In the genomic region with DNA sequence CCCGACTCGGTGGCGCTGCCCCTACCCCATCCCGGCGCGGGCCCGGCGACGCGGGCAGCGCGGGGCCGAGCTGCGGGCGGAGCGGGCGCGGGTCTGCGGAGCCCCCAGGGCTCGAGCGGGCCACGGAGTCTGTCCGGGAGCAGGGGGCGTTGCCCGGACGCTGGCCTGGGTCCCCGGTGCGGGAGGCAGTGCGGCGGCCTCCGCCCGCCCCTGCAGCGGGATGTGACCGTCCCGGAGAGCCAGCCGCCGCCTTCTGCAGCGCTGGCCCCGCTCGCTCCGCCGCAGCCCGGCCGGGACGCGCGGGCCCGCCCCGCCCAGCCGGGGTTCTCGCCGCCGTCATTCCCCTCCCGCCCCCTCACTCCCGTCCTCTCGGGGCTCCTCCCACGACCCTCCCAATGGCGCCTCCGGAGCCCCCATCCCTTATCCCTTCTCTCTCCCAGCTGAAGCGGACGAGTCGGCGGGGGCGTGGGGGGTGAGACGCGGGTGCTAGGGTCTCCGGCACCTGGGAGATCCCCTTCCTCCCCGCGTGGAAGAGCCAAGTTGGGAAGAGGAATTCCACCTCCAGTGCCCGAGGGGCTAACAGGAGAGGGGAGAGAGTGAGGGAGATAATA, we compare ENCODE assay signal across 8 cellular contexts. TPM values are rescaled to one million over a fixed set of nuclear protein-coding genes. Genes with fewer than 3 reads are reported as not detected.
DNase-seq lines count a peak whose midpoint lies in the region; ATAC-seq, FAIRE-seq and TF ChIP-seq lines count a peak whose summit lies in the region.

A gene with protein sequence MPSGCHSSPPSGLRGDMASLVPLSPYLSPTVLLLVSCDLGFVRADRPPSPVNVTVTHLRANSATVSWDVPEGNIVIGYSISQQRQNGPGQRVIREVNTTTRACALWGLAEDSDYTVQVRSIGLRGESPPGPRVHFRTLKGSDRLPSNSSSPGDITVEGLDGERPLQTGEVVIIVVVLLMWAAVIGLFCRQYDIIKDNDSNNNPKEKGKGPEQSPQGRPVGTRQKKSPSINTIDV (minus strand): TSS at position 257 of the 611 bp plus-strand sequence. CDS start 521 bp downstream, outside the sequence.

- BruUV-seq in Caco-2 (replicated peaks; lab: Mats Ljungman, UMichigan): no TSS peak

- H3K4me3 Mint-ChIP-seq in Caco-2 (ENCODE audit: unreplicated experiment): peak within 1 kb of the TSS; percentile 88

- H3K27ac ChIP-seq in kidney (ENCODE audit: low read depth in 2 of 2, low read length in 2 of 2): no peak within 1 kb of the TSS

- FAIRE-seq in kidney (lab: Jason Lieb, UNC): no peak

- no peak for ATAC-seq in GM19467 (IDR thresholded peaks at IDR 0.05; ENCODE audit: unreplicated experiment)

- H3K4me1 ChIP-seq in Caco-2: peaks cover 27% of the 10 kb centered on the region; the same call in 1 of the 2 replicates
- H3K4me1 ChIP-seq in NT2/D1 (ENCODE audit: insufficient read depth, insufficient read length): peaks cover 7% of the 10 kb centered on the region
- H3K4me1 ChIP-seq in kidney (ENCODE audit: control insufficient read depth in 1 of 2, insufficient read depth in 1 of 2, low read depth in 1 of 2, low read length in 2 of 2): peaks cover 2 to 5% of the 10 kb centered on the region in 2 donors

- peak within 1 kb of the TSS; percentile 68 for H3K4me3 ChIP-seq in Caco-2 (ENCODE audit: low read depth, low read length)
- H3K4me3 ChIP-seq in NT2/D1 (ENCODE audit: insufficient read length, low read depth): peak within 1 kb of the TSS; percentile 53
- peak within 1 kb of the TSS; percentile 53 to 58 for H3K4me3 ChIP-seq in kidney (ENCODE audit: low read length in 2 of 2)

- H3K36me3 Mint-ChIP-seq in Caco-2 (ENCODE audit: insufficient read depth, unreplicated experiment): no peaks in the 10 kb centered on the region

- POLR2A ChIA-PET in Caco-2 (lab: Charles Lee): no interaction called here

- CTCF ChIA-PET in Caco-2 (lab: Charles Lee): no interaction called here

- peaks cover 6% of the 10 kb centered on the region for H3K27me3 Mint-ChIP-seq in Caco-2 (ENCODE audit: insufficient read depth, unreplicated experiment)

- TF ChIP-seq CTCF in Caco-2 (IDR thresholded peaks at IDR 0.05; ENCODE audit: insufficient read depth in 1 of 2, low read depth in 1 of 2, low read length in 1 of 2, severe bottlenecking in 1 of 2, unreplicated experiment in 1 of 2): no peak
- no peak for TF ChIP-seq CTCF in kidney (IDR thresholded peaks at IDR 0.05; ENCODE audit: borderline replicate concordance, extremely low read depth, insufficient read depth)

- H3K27ac Mint-ChIP-seq in Caco-2 (ENCODE audit: unreplicated experiment): peak within 1 kb of the TSS; percentile 14

- peaks cover 10% of the 10 kb centered on the region for H3K4me1 Mint-ChIP-seq in Caco-2 (ENCODE audit: low read depth, unreplicated experiment)

- no peaks in the 10 kb centered on the region for H3K9me3 Mint-ChIP-seq in Caco-2 (ENCODE audit: unreplicated experiment)

- DNase-seq in Caco-2: peak in 1 of 2 experiments; percentile 60
- no peak for DNase-seq in NT2/D1 (ENCODE audit: low read depth, low spot score)
- peak; percentile 68 for DNase-seq in cerebellum (ENCODE audit: low spot score)
- peak; percentile 76 for DNase-seq in kidney
- peak; percentile 29 for DNase-seq in stimulated activated CD8-positive, alpha-beta memory T cell treated with anti-CD3 and anti-CD28 coated beads, Interleukin-4, amount 100 ng/mL, for 48 hours
- no peak for DNase-seq in T1000 (lab: John Stamatoyannopoulos, UW)
- DNase-seq in NCI-H774 (lab: John Stamatoyannopoulos, UW): no peak

- no peaks in the 10 kb centered on the region for H3K27me3 ChIP-seq in Caco-2 (replicated peaks; ENCODE audit: control insufficient read depth, insufficient read depth, low read length)
- peaks cover 36% of the 10 kb centered on the region for H3K27me3 ChIP-seq in NT2/D1 (ENCODE audit: insufficient read depth, insufficient read length)

- H3K9me3 ChIP-seq in Caco-2 (no peaks in the 10 kb centered on the region), NT2/D1 (ENCODE audit: insufficient read depth, low read length) (no peaks in the 10 kb centered on the region), kidney (ENCODE audit: control insufficient read depth in 1 of 2, low read length in 2 of 2) (no peaks in the 10 kb centered on the region)

- H3K36me3 ChIP-seq in Caco-2 (ENCODE audit: control insufficient read depth, insufficient read depth, low read length): no peaks in the 10 kb centered on the region
- no peaks in the 10 kb centered on the region for H3K36me3 ChIP-seq in NT2/D1 (ENCODE audit: insufficient read depth, insufficient read length, low read length)
- no peaks in the 10 kb centered on the region for H3K36me3 ChIP-seq in kidney (ENCODE audit: control insufficient read depth in 1 of 2, insufficient read depth in 2 of 2, low read length in 2 of 2)

- H3K9ac ChIP-seq in NT2/D1 (ENCODE audit: insufficient read length, low read depth) (peak within 1 kb of the TSS; percentile 79), kidney (ENCODE audit: low read length in 2 of 2) (peak within 1 kb of the TSS; percentile 32 to 56)

- intact Hi-C loops in Caco-2 (cut with micrococcal nuclease; ENCODE audit: unreplicated experiment) (loop anchor here (10.0 kb wide), 1 partner anchor 90 kb away; a partner anchor contains a TSS), kidney (cut with DNase I) (no loop called here)

RNA-seq across cellular contexts. Expression of the gene that starts here (rescaled TPM):
- total RNA-seq in Caco-2 (2022): 2.4 and 2.5 TPM in 2 replicates
- 24.9 TPM for total RNA-seq in cerebellum
- total RNA-seq in kidney: 18.0 TPM
- polyA plus RNA-seq in kidney (ENCODE audit: insufficient read depth, low read depth, low replicate concordance): 8.5 TPM

Comparison
In these comparisons a context has a peak if more than half of its experiments do, and no peak if none do; other contexts are left out.
1. DNase-seq: peak in cerebellum (single experiment), kidney (single experiment) and stimulated activated CD8-positive, alpha-beta memory T cell treated with anti-CD3 and anti-CD28 coated beads, Interleukin-4, amount 100 ng/mL, for 48 hours (single experiment); none in NT2/D1 (single experiment), T1000 (single experiment) and NCI-H774 (single experiment).
2. Peak in every context shown above with its lines, with median percentiles within 50 percentile points of each other: H3K4me3 ChIP-seq.